ENCODE assay signal across 8 cellular contexts in the genomic region with DNA sequence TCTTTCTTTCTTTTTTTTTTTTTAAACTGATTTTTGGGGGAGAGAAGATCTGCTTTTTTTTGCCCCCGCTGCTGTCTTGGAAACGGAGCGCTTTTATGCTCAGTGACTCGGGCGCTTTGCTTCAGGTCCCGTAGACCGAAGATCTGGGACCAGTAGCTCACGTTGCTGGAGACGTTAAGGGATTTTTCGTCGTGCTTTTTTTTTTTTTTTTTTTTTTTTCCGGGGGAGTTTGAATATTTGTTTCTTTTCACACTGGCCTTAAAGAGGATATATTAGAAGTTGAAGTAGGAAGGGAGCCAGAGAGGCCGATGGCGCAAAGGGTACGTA. TPM values are rescaled to one million over a fixed set of nuclear protein-coding genes. Genes with fewer than 3 reads are reported as not detected.
A peak's percentile ranks its signal among the peaks of the same experiment; 100 is the strongest.
DNase-seq lines count a peak whose midpoint lies in the region; FAIRE-seq and TF ChIP-seq lines count a peak whose summit lies in the region.

No MANE protein-coding gene starts in this region.

- H3K27me3 ChIP-seq in CD8-positive, alpha-beta memory T cell (ENCODE audit: insufficient read depth, low read length, poor library complexity, severe bottlenecking): peaks cover 4% of the 10 kb centered on the region
- H3K27me3 ChIP-seq in neutrophil: peaks cover 100% of the 10 kb centered on the region

- POLR2A ChIA-PET in CD8-positive, alpha-beta memory T cell (lab: Charles Lee): no interaction called here

- TF ChIP-seq CTCF in epithelial cell of proximal tubule (conservative IDR thresholded peaks at IDR 0.05; ENCODE audit: low read depth, low read length) (no peak), neutrophil (IDR thresholded peaks at IDR 0.05) (no peak)

- peak overlapping the region in 6 of 7 donors; percentile 66 to 88 (median 80) for H3K4me3 Mint-ChIP-seq in CD8-positive, alpha-beta memory T cell

- H3K27me3 Mint-ChIP-seq in CD8-positive, alpha-beta memory T cell: peaks cover 53 to 79% of the 10 kb centered on the region in 2 donors

- CTCF ChIA-PET in CD8-positive, alpha-beta memory T cell (lab: Charles Lee): no interaction called here

- H3K27ac Mint-ChIP-seq in CD8-positive, alpha-beta memory T cell: no peak overlapping the region

- no peak for DNase-seq in CD8-positive, alpha-beta memory T cell
- DNase-seq in NCI-H69 (lab: John Stamatoyannopoulos, UW) (peak; percentile 66), epithelial cell of proximal tubule (ENCODE audit: low read depth) (no peak), LoVo (ENCODE audit: low spot score) (no peak), frontal cortex (ENCODE audit: low spot score in 2 of 2) (no peak), NCI-H2171 (lab: John Stamatoyannopoulos, UW) (no peak)
- DNase-seq in activated CD4-positive, alpha-beta T cell treated with anti-CD3 and anti-CD28 coated beads, Interleukin-2, amount 50 U/mL, for 4 hours: no peak

- H3K36me3 Mint-ChIP-seq in CD8-positive, alpha-beta memory T cell: no peaks in the 10 kb centered on the region

- H3K9me3 ChIP-seq in CD8-positive, alpha-beta memory T cell (ENCODE audit: low read length): no peaks in the 10 kb centered on the region
- H3K9me3 ChIP-seq in neutrophil: no peaks in the 10 kb centered on the region

- H3K4me1 ChIP-seq in CD8-positive, alpha-beta memory T cell (ENCODE audit: insufficient read depth, low read length): peaks cover 4% of the 10 kb centered on the region
- peaks cover 34 to 54% of the 10 kb centered on the region in 2 experiments for H3K4me1 ChIP-seq in neutrophil (ENCODE audit: control insufficient read depth in 1 of 2, insufficient read depth in 1 of 2, low read depth in 1 of 2, low read length in 1 of 2)

- H3K4me3 ChIP-seq in CD8-positive, alpha-beta memory T cell (ENCODE audit: low read length): no peak overlapping the region
- H3K4me3 ChIP-seq in epithelial cell of proximal tubule (ENCODE audit: low read depth, low read length) (peak overlapping the region; percentile 65), neutrophil (ENCODE audit: low read depth in 1 of 2, low read length in 1 of 2) (peak overlapping the region; percentile 46 to 62)

- no peak for FAIRE-seq in frontal cortex (lab: Jason Lieb, UNC)

- H3K27ac ChIP-seq in CD8-positive, alpha-beta memory T cell (ENCODE audit: low read depth, low read length): peak overlapping the region; percentile 16
- H3K27ac ChIP-seq in neutrophil: no peak overlapping the region

- no peaks in the 10 kb centered on the region for H3K36me3 ChIP-seq in CD8-positive, alpha-beta memory T cell (ENCODE audit: insufficient read depth, low read length)
- no peaks in the 10 kb centered on the region for H3K36me3 ChIP-seq in neutrophil

- H3K9me3 Mint-ChIP-seq in CD8-positive, alpha-beta memory T cell: peaks cover 0 to 25% (median 6%) of the 10 kb centered on the region in 5 donors

- H3K4me1 Mint-ChIP-seq in CD8-positive, alpha-beta memory T cell: peaks cover 22 to 45% (median 37%) of the 10 kb centered on the region in 3 donors

RNA-seq across cellular contexts. Expression of a gene that starts 0.6 kb away (rescaled TPM):
- not detected for total RNA-seq in CD8-positive, alpha-beta memory T cell
- not detected for polyA plus RNA-seq in CD8-positive, alpha-beta memory T cell
- total RNA-seq in epithelial cell of proximal tubule (0.23 and 3.5 TPM in 2 replicates), frontal cortex (39.5 TPM)
